In the genomic region with DNA sequence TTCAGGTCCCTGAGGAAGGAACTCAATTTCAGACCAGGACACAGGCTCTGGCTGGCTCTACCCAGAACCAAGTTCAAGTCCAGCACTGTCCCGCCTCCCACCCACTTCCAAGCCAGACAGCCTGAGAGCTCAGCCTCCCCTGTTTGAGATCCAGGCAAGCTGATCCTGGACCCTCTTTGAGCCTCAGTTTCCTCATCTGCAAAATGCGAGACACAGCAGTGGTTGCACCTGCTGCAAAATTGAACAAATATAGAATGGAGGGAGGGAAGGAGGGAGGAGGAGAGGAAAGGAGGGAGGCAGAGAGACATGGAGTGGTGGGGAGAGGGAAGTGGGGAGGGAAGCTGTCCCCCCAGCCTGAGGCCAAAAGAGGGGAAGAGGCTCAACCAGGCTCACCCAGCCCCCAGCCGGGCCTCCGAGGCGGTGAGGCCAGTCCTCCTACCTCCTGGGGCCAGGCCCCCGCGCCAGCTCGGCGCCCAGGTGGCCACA, we compare ENCODE assay signal across 11 cellular contexts. TPM values are rescaled to one million over a fixed set of nuclear protein-coding genes. Genes with fewer than 3 reads are reported as not detected.
DNase-seq lines count a peak whose midpoint lies in the region; ATAC-seq, FAIRE-seq and TF ChIP-seq lines count a peak whose summit lies in the region.
"Had no signal": no experiment of that assay in that cellular context is flagged by ENCODE, and none has a peak within 500 bp of the region (broad histone marks: within the 10 kb centered on the region; RNA-seq: fewer than 3 reads in every experiment).

No MANE protein-coding gene starts in this region.

- ATAC-seq in HG03571 (IDR thresholded peaks at IDR 0.05; ENCODE audit: unreplicated experiment) = no peak
- no peak for ATAC-seq in HG03135 (IDR thresholded peaks at IDR 0.05; ENCODE audit: unreplicated experiment)

- no peaks in the 10 kb centered on the region for H3K36me3 Mint-ChIP-seq in neural progenitor cell

- peaks cover 9% of the 10 kb centered on the region for H3K4me1 Mint-ChIP-seq in neural progenitor cell

- no peaks in the 10 kb centered on the region for H3K79me2 ChIP-seq in neural progenitor cell (ENCODE audit: low read depth)

- DNase-seq in HTR-8/SVneo (ENCODE audit: insufficient read length, low spot score) (no peak), dorsolateral prefrontal cortex (no peak), neural progenitor cell (ENCODE audit: low spot score) (no peak), frontal cortex (ENCODE audit: low spot score in 2 of 2) (no peak), NCI-H1092 treated with DMSO at 0.1 percent for 48 hours (lab: John Stamatoyannopoulos, UW) (no peak)
- DNase-seq: NCI-H1048 had no signal

- intact Hi-C loops in dorsolateral prefrontal cortex (cut with DNase I) = loop anchor here in 1 of 2 donors (10.0 kb wide), 2 partner anchors 257 to 407 kb away; a partner anchor contains a TSS

- H3K27me3 Mint-ChIP-seq in neural progenitor cell (ENCODE audit: insufficient read depth, low read depth) = peaks cover 11% of the 10 kb centered on the region

- H4K20me1 ChIP-seq in BLaER1 (no peaks in the 10 kb centered on the region), neural progenitor cell (ENCODE audit: low read depth) (no peaks in the 10 kb centered on the region)

- peak overlapping the region; percentile 61 for H2AFZ ChIP-seq in neural progenitor cell (replicated peaks)

- H3K27ac ChIP-seq in BLaER1 = peak overlapping the region; percentile 91
- H3K27ac ChIP-seq in dorsolateral prefrontal cortex = peak overlapping the region in 7 of 59 donors; percentile 16 to 55 (median 35)
- no peak overlapping the region for H3K27ac ChIP-seq in neural progenitor cell

- H3K4me3 ChIP-seq in BLaER1 = peak overlapping the region; percentile 81
- peak overlapping the region in 53 of 59 donors; percentile 28 to 67 (median 50) for H3K4me3 ChIP-seq in dorsolateral prefrontal cortex
- H3K4me3 ChIP-seq in neural progenitor cell = peak overlapping the region; percentile 60

- H3K4me2 ChIP-seq in BLaER1 (peak overlapping the region; percentile 98), neural progenitor cell (peak overlapping the region; percentile 91)

- H3K4me3 Mint-ChIP-seq in neural progenitor cell = peak overlapping the region; percentile 78

- H3K9ac ChIP-seq in BLaER1 (peak overlapping the region; percentile 89), neural progenitor cell (no peak overlapping the region)

- H3K9me3 ChIP-seq in BLaER1 = no peaks in the 10 kb centered on the region
- no peaks in the 10 kb centered on the region for H3K9me3 ChIP-seq in neural progenitor cell (ENCODE audit: low read depth)

- H3K9me3 Mint-ChIP-seq in neural progenitor cell = peaks cover 4% of the 10 kb centered on the region

- H3K27me3 ChIP-seq in BLaER1 = no peaks in the 10 kb centered on the region
- H3K27me3 ChIP-seq in dorsolateral prefrontal cortex = no peaks in the 10 kb centered on the region
- H3K27me3 ChIP-seq in neural progenitor cell = peaks cover 47% of the 10 kb centered on the region

- FAIRE-seq in HTR-8/SVneo (lab: Jason Lieb, UNC) = peak; percentile 4
- FAIRE-seq in frontal cortex (lab: Jason Lieb, UNC) = no peak

- H3K36me3 ChIP-seq in BLaER1 (peaks cover 9% of the 10 kb centered on the region; the same call in 1 of the 2 replicates), neural progenitor cell (no peaks in the 10 kb centered on the region)

- peaks cover 18% of the 10 kb centered on the region for H3F3A ChIP-seq in neural progenitor cell (ENCODE audit: low read depth)

- peaks cover 60% of the 10 kb centered on the region for H3K4me1 ChIP-seq in BLaER1
- H3K4me1 ChIP-seq in neural progenitor cell = no peaks in the 10 kb centered on the region

- H3K27ac Mint-ChIP-seq in neural progenitor cell = no peak overlapping the region

- TF ChIP-seq CTCF in dorsolateral prefrontal cortex (IDR thresholded peaks at IDR 0.05 in 54 of 56, conservative IDR thresholded peaks at IDR 0.05 in 2 of 56; ENCODE audit: low read depth in 1 of 56, partially characterized antibody in 56 of 56) = no peak
- no peak for TF ChIP-seq CTCF in neural progenitor cell (IDR thresholded peaks at IDR 0.05)

RNA-seq across cellular contexts. Expression of a gene that starts 0.7 kb away (rescaled TPM):
- total RNA-seq in dorsolateral prefrontal cortex (1 to 10 TPM; 1.2 to 7.2 (median 4.1) TPM), neural progenitor cell (ENCODE audit: low replicate concordance) (0.17 and 2.2 TPM in 2 replicates), frontal cortex (0.82 TPM)
- total RNA-seq: Daoy, OCI-LY7 had no signal

RNA-seq across cellular contexts. Expression of a gene that starts 13.0 kb away (rescaled TPM):
- total RNA-seq in dorsolateral prefrontal cortex (1 to 10 TPM in 19 of 120 experiments, under 1 TPM in 32, not detected in 69; 0.38 to 3.8 (median 0.88) TPM), neural progenitor cell (ENCODE audit: low replicate concordance) (not detected in 2 replicates), frontal cortex (not detected)
- total RNA-seq: Daoy, OCI-LY7 had no signal

RNA-seq across cellular contexts. Expression of a gene that starts 22.6 kb away (rescaled TPM):
- 10 to 100 TPM; 30.6 to 100.0 (median 53.6) TPM for total RNA-seq in dorsolateral prefrontal cortex
- total RNA-seq in neural progenitor cell (ENCODE audit: low replicate concordance) = 13.9 and 22.4 TPM in 2 replicates
- 10.2 TPM for total RNA-seq in frontal cortex

RNA-seq across cellular contexts. Expression of a gene that starts 27.9 kb away (rescaled TPM):
- total RNA-seq in dorsolateral prefrontal cortex (10 to 100 TPM; 11.0 to 32.6 (median 19.8) TPM), neural progenitor cell (ENCODE audit: low replicate concordance) (33.2 and 88.6 TPM in 2 replicates), frontal cortex (17.5 TPM)

RNA-seq across cellular contexts. Expression of a gene that starts 42.3 kb away (rescaled TPM):
- total RNA-seq in dorsolateral prefrontal cortex (100 to 1,000 TPM in 2 of 120 experiments, 10 to 100 TPM in 118; 13.1 to 146 (median 26.7) TPM), neural progenitor cell (ENCODE audit: low replicate concordance) (44.8 and 65.5 TPM in 2 replicates), frontal cortex (1.6 TPM)
